1 cellular context compared by ENCODE assay signal in the genomic region with DNA sequence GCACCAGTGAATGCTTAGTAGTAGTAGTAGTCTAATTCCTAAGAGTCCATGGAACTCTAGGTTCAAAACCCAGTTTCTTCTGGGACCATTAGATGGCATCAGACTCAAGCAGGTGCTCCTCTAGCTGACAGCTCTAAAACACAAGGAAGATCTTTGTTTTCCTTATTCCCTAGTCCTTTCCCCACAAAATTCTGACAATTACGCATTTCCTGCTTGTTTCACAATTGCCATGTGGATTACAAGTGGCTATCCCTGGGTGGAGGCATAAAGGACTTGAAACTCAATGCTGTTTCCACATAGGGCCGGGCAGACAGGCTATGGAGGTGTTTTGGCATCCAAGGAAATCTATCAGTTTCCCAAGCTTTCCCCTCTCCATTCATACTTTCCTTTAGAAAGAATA.
TF ChIP-seq lines count a peak whose summit lies in the region.

No MANE protein-coding gene starts in this region.

TF ChIP-seq in WTC11, 78 proteins besides CTCF, POLR2A, EP300 and RAD21:
- TF ChIP-seq JUN (CRISPR knock-in tag; IDR thresholded peaks at IDR 0.05) = no peak
- no peak for TF ChIP-seq ZNF232 (CRISPR knock-in tag; IDR thresholded peaks at IDR 0.05)
- no peak for TF ChIP-seq USF2 (CRISPR knock-in tag; IDR thresholded peaks at IDR 0.05)
- TF ChIP-seq ZNF532 (CRISPR knock-in tag; IDR thresholded peaks at IDR 0.05; ENCODE audit: borderline replicate concordance) = no peak
- TF ChIP-seq, protein P1, sequence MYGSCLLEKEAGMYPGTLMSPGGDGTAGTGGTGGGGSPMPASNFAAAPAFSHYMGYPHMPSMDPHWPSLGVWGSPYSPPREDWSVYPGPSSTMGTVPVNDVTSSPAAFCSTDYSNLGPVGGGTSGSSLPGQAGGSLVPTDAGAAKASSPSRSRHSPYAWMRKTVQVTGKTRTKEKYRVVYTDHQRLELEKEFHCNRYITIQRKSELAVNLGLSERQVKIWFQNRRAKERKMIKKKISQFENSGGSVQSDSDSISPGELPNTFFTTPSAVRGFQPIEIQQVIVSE (CRISPR knock-in tag; IDR thresholded peaks at IDR 0.05; ENCODE audit: borderline replicate concordance) = no peak
- TF ChIP-seq ZNF671 (CRISPR knock-in tag; IDR thresholded peaks at IDR 0.05) = no peak
- no peak for TF ChIP-seq ESRRA (CRISPR knock-in tag; IDR thresholded peaks at IDR 0.05; ENCODE audit: borderline replicate concordance)
- TF ChIP-seq NR2C2 (CRISPR knock-in tag; IDR thresholded peaks at IDR 0.05) = no peak
- no peak for TF ChIP-seq FOXK1 (CRISPR knock-in tag; IDR thresholded peaks at IDR 0.05)
- no peak for TF ChIP-seq CREM (CRISPR knock-in tag; IDR thresholded peaks at IDR 0.05)
- no peak for TF ChIP-seq E2F4 (CRISPR knock-in tag; IDR thresholded peaks at IDR 0.05; ENCODE audit: borderline replicate concordance, low read depth)
- TF ChIP-seq ZNF263 (CRISPR knock-in tag; IDR thresholded peaks at IDR 0.05; ENCODE audit: low read depth) = no peak
TF ChIP-seq in WTC11: peak in this region for 0.
